In the genomic region with DNA sequence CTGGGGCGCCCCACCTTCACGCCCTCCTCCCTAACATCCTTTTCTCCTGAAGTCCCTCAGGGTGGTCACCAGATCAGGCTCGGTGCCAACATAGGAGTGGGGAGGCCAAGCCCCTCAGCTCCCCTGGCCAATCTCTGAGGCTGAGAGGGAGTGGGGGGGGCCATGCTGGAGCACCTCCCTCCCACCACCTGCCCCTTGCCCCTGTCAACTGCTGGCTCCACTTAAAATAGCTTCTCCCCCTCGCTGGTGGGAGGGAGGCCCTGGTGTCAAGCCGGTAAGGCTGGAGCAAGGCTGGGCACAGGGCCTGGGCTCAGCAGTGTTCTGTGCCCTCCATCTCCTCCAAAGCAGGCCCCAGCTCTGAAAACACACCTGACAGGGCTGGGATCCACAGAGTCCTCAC, we compare ENCODE assay signal across 11 cellular contexts. TPM values are rescaled to one million over a fixed set of nuclear protein-coding genes. Genes with fewer than 3 reads are reported as not detected.
DNase-seq lines count a peak whose midpoint lies in the region; ATAC-seq and TF ChIP-seq lines count a peak whose summit lies in the region.
"Had no signal": no experiment of that assay in that cellular context is flagged by ENCODE, and none has a peak within 500 bp of the region (broad histone marks: within the 10 kb centered on the region; RNA-seq: fewer than 3 reads in every experiment).

No MANE protein-coding gene starts in this region.

- H3K4me3 Mint-ChIP-seq in stimulated activated effector memory CD8-positive, alpha-beta T cell treated with anti-CD3 and anti-CD28 coated beads, Interleukin-12 subunit alpha, Interleukin-12 subunit beta, amount 100 ng/mL, for 72 hours: no peak overlapping the region
- no peak overlapping the region for H3K4me3 Mint-ChIP-seq in activated T-cell treated with anti-CD3 and anti-CD28 coated beads, Interleukin-2, amount 50 U/mL, for 24 hours

- H4K20me1 ChIP-seq in HCT116 (ENCODE audit: insufficient read depth) (no peaks in the 10 kb centered on the region), hepatocyte (ENCODE audit: insufficient read depth, poor library complexity, severe bottlenecking) (peaks cover 66% of the 10 kb centered on the region)

- POLR2A ChIA-PET in HCT116 (lab: Charles Lee): interaction anchor here (2.3 kb wide), 1 partner anchor 8 kb away, joined by 11 read pairs; no protein-coding TSS in a partner anchor

- peaks cover 51% of the 10 kb centered on the region for H3K27me3 Mint-ChIP-seq in activated T-cell treated with anti-CD3 and anti-CD28 coated beads, Interleukin-2, amount 50 U/mL, for 24 hours

- H2AFZ ChIP-seq in HCT116 (ENCODE audit: low read depth, low read length, poor library complexity, severe bottlenecking) (no peak overlapping the region), hepatocyte (no peak overlapping the region)

- H3K27ac Mint-ChIP-seq in stimulated activated effector memory CD8-positive, alpha-beta T cell treated with anti-CD3 and anti-CD28 coated beads, Interleukin-12 subunit alpha, Interleukin-12 subunit beta, amount 100 ng/mL, for 72 hours: peak overlapping the region; percentile 64
- H3K27ac Mint-ChIP-seq in activated T-cell treated with anti-CD3 and anti-CD28 coated beads, Interleukin-2, amount 50 U/mL, for 24 hours: no peak overlapping the region

- 81% methylated on average over 5 of the region's 5 CpGs for WGBS in hepatocyte (ENCODE audit: low lambda C conversion rate, missing lambda C conversion rate)

- intact Hi-C loops in HCT116 (cut with micrococcal nuclease): no loop called here
- intact Hi-C loops in left colon (cut with DNase I, micrococcal nuclease): no loop called here

- H3K4me3 ChIP-seq in HCT116 (replicated peaks in 1 of 2; ENCODE audit: low read depth in 1 of 2, low read length in 2 of 2) (no peak overlapping the region), hepatocyte (no peak overlapping the region)
- H3K4me3 ChIP-seq: SK-N-MC had no signal

- H3K27me3 ChIP-seq in HCT116 (ENCODE audit: insufficient read depth, low read length) (no peaks in the 10 kb centered on the region), hepatocyte (no peaks in the 10 kb centered on the region)

- no peaks in the 10 kb centered on the region for H3K9me3 Mint-ChIP-seq in stimulated activated effector memory CD8-positive, alpha-beta T cell treated with anti-CD3 and anti-CD28 coated beads, Interleukin-12 subunit alpha, Interleukin-12 subunit beta, amount 100 ng/mL, for 72 hours
- no peaks in the 10 kb centered on the region for H3K9me3 Mint-ChIP-seq in activated T-cell treated with anti-CD3 and anti-CD28 coated beads, Interleukin-2, amount 50 U/mL, for 24 hours

- H3K4me2 ChIP-seq in HCT116 (ENCODE audit: low read length) (peak overlapping the region; percentile 98), hepatocyte (peak overlapping the region; percentile 98)

- H3K4me1 Mint-ChIP-seq in stimulated activated effector memory CD8-positive, alpha-beta T cell treated with anti-CD3 and anti-CD28 coated beads, Interleukin-12 subunit alpha, Interleukin-12 subunit beta, amount 100 ng/mL, for 72 hours: peaks cover 12% of the 10 kb centered on the region
- H3K4me1 Mint-ChIP-seq in activated T-cell treated with anti-CD3 and anti-CD28 coated beads, Interleukin-2, amount 50 U/mL, for 24 hours (ENCODE audit: low read depth): peaks cover 6% of the 10 kb centered on the region

- H3K36me3 Mint-ChIP-seq in stimulated activated effector memory CD8-positive, alpha-beta T cell treated with anti-CD3 and anti-CD28 coated beads, Interleukin-12 subunit alpha, Interleukin-12 subunit beta, amount 100 ng/mL, for 72 hours: no peaks in the 10 kb centered on the region
- H3K36me3 Mint-ChIP-seq in activated T-cell treated with anti-CD3 and anti-CD28 coated beads, Interleukin-2, amount 50 U/mL, for 24 hours (ENCODE audit: low read depth): no peaks in the 10 kb centered on the region

- TF ChIP-seq POLR2A in HCT116 (IDR thresholded peaks at IDR 0.05; ENCODE audit: borderline replicate concordance, extremely low read depth, insufficient read depth, insufficient read length): no peak

- H3K9ac ChIP-seq in HCT116 (ENCODE audit: low read length): peak overlapping the region; percentile 96; the same call in 1 of the 2 replicates

- BruUV-seq in HCT116 (replicated peaks; lab: Mats Ljungman, UMichigan): no TSS peak

- no peak for TF ChIP-seq CTCF in HCT116 (IDR thresholded peaks at IDR 0.05 in 2 of 3, conservative IDR thresholded peaks at IDR 0.05 in 1 of 3; ENCODE audit: borderline replicate concordance in 1 of 3, insufficient read depth in 1 of 3, low read depth in 2 of 3, low read length in 2 of 3)
- TF ChIP-seq CTCF in hepatocyte (IDR thresholded peaks at IDR 0.05; ENCODE audit: poor library complexity): no peak

- ATAC-seq in HCT116 (no peak), left colon (no peak), GM18907 (IDR thresholded peaks at IDR 0.05; ENCODE audit: unreplicated experiment) (no peak)
- ATAC-seq in stimulated activated effector memory CD8-positive, alpha-beta T cell treated with anti-CD3 and anti-CD28 coated beads, Interleukin-12 subunit alpha, Interleukin-12 subunit beta, amount 100 ng/mL, for 72 hours: no peak

- H3K9me2 ChIP-seq in HCT116 (ENCODE audit: insufficient read depth) (no peaks in the 10 kb centered on the region), hepatocyte (replicated peaks; ENCODE audit: insufficient read depth) (no peaks in the 10 kb centered on the region)

- RAD21 ChIA-PET in HCT116 (lab: Charles Lee; ENCODE audit: low non-redundant PET in 1 of 2, low total read pairs in 2 of 2, uncharacterized antibody in 2 of 2, unreplicated experiment in 2 of 2): no interaction called here

- TF ChIP-seq RAD21 in HCT116 (IDR thresholded peaks at IDR 0.05; ENCODE audit: low read depth): no peak

- no peak for DNase-seq in HCT116 (ENCODE audit: low read depth, low spot score)
- peak; percentile 23 for DNase-seq in astrocyte of the hippocampus (ENCODE audit: low read depth, low spot score)
- no peak for DNase-seq in hepatocyte (ENCODE audit: low spot score)
- DNase-seq in stimulated activated effector memory CD8-positive, alpha-beta T cell treated with anti-CD3 and anti-CD28 coated beads, Interleukin-12 subunit alpha, Interleukin-12 subunit beta, amount 100 ng/mL, for 72 hours (ENCODE audit: low spot score in 2 of 2): no peak
- no peak for DNase-seq in left colon
- no peak for DNase-seq in activated T-cell treated with anti-CD3 and anti-CD28 coated beads, Interleukin-2, amount 50 U/mL, for 24 hours
- no peak for DNase-seq in T-helper 1 cell
- DNase-seq: HCEC 1CT, NCI-H1436 had no signal

- H3K9me3 ChIP-seq in HCT116 (ENCODE audit: control insufficient read depth in 1 of 2, insufficient read depth in 1 of 2, low read depth in 1 of 2, low read length in 2 of 2) (no peaks in the 10 kb centered on the region), hepatocyte (ENCODE audit: low read depth) (no peaks in the 10 kb centered on the region)

- CTCF ChIA-PET in HCT116 (lab: Charles Lee): no interaction called here

- H3K79me2 ChIP-seq in HCT116 (ENCODE audit: insufficient read depth, low read length) (peaks cover 94% of the 10 kb centered on the region), hepatocyte (peaks cover 94% of the 10 kb centered on the region)

- H3K4me1 ChIP-seq in HCT116 (ENCODE audit: control insufficient read depth in 1 of 2, insufficient read depth in 2 of 2, low read length in 2 of 2): peaks cover 59 to 85% of the 10 kb centered on the region in 2 experiments
- peaks cover 81% of the 10 kb centered on the region for H3K4me1 ChIP-seq in hepatocyte (ENCODE audit: insufficient read depth)

- H3K27ac ChIP-seq in HCT116 (ENCODE audit: low read depth, low read length): peak overlapping the region; percentile 99
- H3K27ac ChIP-seq in hepatocyte: peak overlapping the region; percentile 98

- H3K36me3 ChIP-seq in HCT116 (ENCODE audit: control insufficient read depth in 1 of 2, insufficient read depth in 2 of 2, low read length in 2 of 2) (0 out of 4 replicates have a peak, but pooled peaks cover 0 to 2% of the 10 kb centered on the region in 2 experiments), hepatocyte (replicated peaks; ENCODE audit: insufficient read depth, low read depth) (no peaks in the 10 kb centered on the region)

TF ChIP-seq in HCT116, 20 proteins besides CTCF, POLR2A, EP300 and RAD21 (continues in another document):
- TF ChIP-seq ELF1 (IDR thresholded peaks at IDR 0.05; ENCODE audit: borderline replicate concordance, low read depth): no peak

RNA-seq across cellular contexts. Expression of a gene that starts 4.9 kb away (rescaled TPM):
- total RNA-seq in HCT116 (2021; ENCODE audit: unreplicated experiment): 236 TPM
- 192 and 208 TPM in 2 replicates for polyA plus RNA-seq in HCT116 (2012)
- 91.4 and 113 TPM in 2 replicates for total RNA-seq in hepatocyte
- polyA plus RNA-seq in hepatocyte: 147 and 158 TPM in 2 replicates
- total RNA-seq in left colon: 100 to 1,000 TPM; 290 TPM

RNA-seq across cellular contexts. Expression of a gene that starts 24.2 kb away (rescaled TPM):
- total RNA-seq in HCT116 (2021; ENCODE audit: unreplicated experiment) (11.0 TPM), hepatocyte (3.1 and 3.3 TPM in 2 replicates), left colon (1 to 10 TPM; 3.7 to 4.7 TPM)
- polyA plus RNA-seq in HCT116 (2012): 7.8 and 9.1 TPM in 2 replicates
- polyA plus RNA-seq in hepatocyte: 8.7 and 9.0 TPM in 2 replicates

RNA-seq across cellular contexts. Expression of a gene that starts 32.4 kb away (rescaled TPM):
- total RNA-seq in HCT116 (2021; ENCODE audit: unreplicated experiment) (19.3 TPM), hepatocyte (1.4 and 2.3 TPM in 2 replicates), left colon (1 to 10 TPM; 1.2 to 1.9 TPM)
- 15.7 and 17.2 TPM in 2 replicates for polyA plus RNA-seq in HCT116 (2012)
- 0.62 and 1.1 TPM in 2 replicates for polyA plus RNA-seq in hepatocyte

RNA-seq across cellular contexts. Expression of a gene that starts 40.6 kb away (rescaled TPM):
- total RNA-seq in HCT116 (2021; ENCODE audit: unreplicated experiment) (61.3 TPM), hepatocyte (43.9 and 57.9 TPM in 2 replicates), left colon (10 to 100 TPM; 44.6 to 61.0 TPM)
- polyA plus RNA-seq in HCT116 (2012): 52.7 and 53.5 TPM in 2 replicates
- polyA plus RNA-seq in hepatocyte: 44.1 and 47.0 TPM in 2 replicates

RNA-seq across cellular contexts. Expression of a gene that starts 41.1 kb away (rescaled TPM):
- total RNA-seq in HCT116 (2021; ENCODE audit: unreplicated experiment) (86.7 TPM), hepatocyte (12.5 and 13.8 TPM in 2 replicates), left colon (1 to 10 TPM; 3.0 to 3.1 TPM)
- polyA plus RNA-seq in HCT116 (2012): 61.5 and 61.8 TPM in 2 replicates
- 33.8 and 51.4 TPM in 2 replicates for polyA plus RNA-seq in hepatocyte
